32 cellular contexts compared by ENCODE assay signal in genomic region chr2:17873021-17873420, GRCh38. TPM values are rescaled to one million over a fixed set of nuclear protein-coding genes. Genes with fewer than 3 reads are reported as not detected.
"Had no signal": no experiment of that assay in that cellular context is flagged by ENCODE, and none has a peak within 500 bp of the region (broad histone marks: within the 10 kb centered on the region; RNA-seq: fewer than 3 reads in every experiment).

No MANE protein-coding gene starts in this region.

- H3K4me1 ChIP-seq: uterus had no signal

- H3K27me3 ChIP-seq: testis, thyroid gland, tibial artery, upper lobe of right lung, uterus, vagina had no signal

- DNase-seq: stimulated activated CD4-positive, alpha-beta T cell treated with anti-CD3 and anti-CD28 coated beads, Interleukin-2, amount 100 ng/mL, for 48 hours; stimulated activated CD4-positive, alpha-beta T cell treated with anti-CD3 and anti-CD28 coated beads, Interleukin-4, amount 100 ng/mL, for 1 hour; stimulated activated CD4-positive, alpha-beta T cell treated with anti-CD3 and anti-CD28 coated beads, Interleukin-4, amount 100 ng/mL, for 24 hours; stimulated activated CD4-positive, alpha-beta T cell treated with anti-CD3 and anti-CD28 coated beads, Interleukin-4, amount 100 ng/mL, for 4 hours; stimulated activated CD8-positive, alpha-beta memory T cell treated with anti-CD3 and anti-CD28 coated beads, Interleukin-4, amount 100 ng/mL, for 48 hours; stimulated activated naive B cell treated with anti-CD40 and anti-IgM and Interleukin-4, amounts not matched to agents 10 μg/mL and 1 μg/mL and 100 μg/mL, for 72 hours; stimulated activated naive CD4-positive, alpha-beta T cell; stimulated activated naive CD4-positive, alpha-beta T cell treated with Interleukin-2 at 50 U/mL for 16 hours; stimulated activated naive CD8-positive, alpha-beta T cell treated with anti-CD3 and anti-CD28 coated beads, Interleukin-15, amount 100 ng/mL, for 72 hours; stimulated activated naive CD8-positive, alpha-beta T cell treated with anti-CD3 and anti-CD28 coated beads, Interleukin-15, Interleukin-2, amounts not matched to agents 100 U/mL and 50 U/mL, for 24 hours; stomach; substantia nigra; testis; thyroid gland; tibial artery; transverse colon; trophoblast cell; upper lobe of left lung; upper lobe of right lung; uterus had no signal

- ATAC-seq: stimulated activated effector memory CD8-positive, alpha-beta T cell treated with anti-CD3 and anti-CD28 coated beads, Interleukin-12 subunit alpha, Interleukin-12 subunit beta, amount 100 ng/mL, for 72 hours; stimulated activated memory B cell treated with anti-CD40 and anti-IgM and Interleukin-4, amounts not matched to agents 10 μg/mL and 1 μg/mL and 100 μg/mL, for 72 hours; stimulated activated naive B cell treated with anti-CD40 and anti-IgM and Interleukin-4, amounts not matched to agents 10 μg/mL and 1 μg/mL and 100 μg/mL, for 72 hours; stimulated activated naive CD8-positive, alpha-beta T cell treated with anti-CD3 and anti-CD28 coated beads, Interleukin-15, amount 100 ng/mL, for 72 hours; stimulated activated naive CD8-positive, alpha-beta T cell treated with anti-CD3 and anti-CD28 coated beads, Interleukin-15, Interleukin-2, amounts not matched to agents 100 U/mL and 50 U/mL, for 24 hours; upper lobe of right lung had no signal

- FAIRE-seq: urothelium cell line had no signal

- H3K9me3 ChIP-seq: stomach, suprapubic skin, testis, thoracic aorta, thyroid gland, tibial artery, tibial nerve, transverse colon, upper lobe of left lung, upper lobe of right lung, uterus, vagina had no signal

- H3K36me3 ChIP-seq: stomach, suprapubic skin, thoracic aorta, thyroid gland, tibial artery, tibial nerve, transverse colon, upper lobe of left lung, upper lobe of right lung, uterus, vagina had no signal

- H3K4me3 ChIP-seq: stomach, suprapubic skin, testis, thoracic aorta, thyroid gland, tibial artery, tibial nerve, transverse colon, upper lobe of left lung, upper lobe of right lung, uterus, vagina had no signal

- H3K27ac ChIP-seq: stomach, suprapubic skin, testis, thoracic aorta, thyroid gland, tibial artery, tibial nerve, transverse colon, upper lobe of left lung, upper lobe of right lung, uterus, vagina had no signal

RNA-seq across cellular contexts. Expression of gene MSGN1, which starts 56.8 kb away (rescaled TPM):
- total RNA-seq: stomach, subcutaneous adipose tissue, suprapubic skin, temporal lobe, testis, thoracic aorta, thyroid gland, tibial nerve, upper lobe of left lung, upper lobe of right lung, ureter, urinary bladder, uterus, vagina had no signal
- polyA plus RNA-seq: thymus, urinary bladder had no signal
